In the genomic region with DNA sequence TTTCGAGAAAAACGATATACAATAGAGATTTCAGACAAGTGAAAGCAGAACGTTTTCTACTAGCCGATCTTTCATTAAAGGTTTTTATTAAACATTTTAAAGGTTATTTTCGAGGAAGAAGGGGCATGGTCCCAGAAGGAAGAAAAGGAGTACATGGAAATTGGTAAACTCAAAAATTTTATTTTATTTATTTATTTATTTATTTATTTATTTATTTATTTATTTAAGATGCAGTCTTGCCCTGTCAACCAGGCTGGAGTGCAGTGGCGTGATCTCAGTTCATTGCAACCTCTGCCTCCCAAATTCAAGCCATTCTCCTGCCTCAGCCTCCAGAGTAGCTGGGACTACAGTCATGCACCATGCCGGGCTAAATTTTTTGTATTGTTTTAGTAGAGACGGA, we compare ENCODE assay signal across 29 cellular contexts.
DNase-seq lines count a peak whose midpoint lies in the region; ATAC-seq, FAIRE-seq and TF ChIP-seq lines count a peak whose summit lies in the region.
"Had no signal": no experiment of that assay in that cellular context is flagged by ENCODE, and none has a peak within 500 bp of the region (broad histone marks: within the 10 kb centered on the region; RNA-seq: fewer than 3 reads in every experiment).

No MANE protein-coding gene starts in this region.

- H3K27ac ChIP-seq in A549: no peak overlapping the region
- H3K27ac ChIP-seq in HEK293 (ENCODE audit: extremely low read depth, low read depth, low read length): no peak overlapping the region
- H3K27ac ChIP-seq: 22Rv1; BLaER1; BLaER1 treated with 17β-estradiol and CSF1 and Interleukin-3, amounts not matched to agents 10 nM and 100 nM; C4-2B had no signal

- FAIRE-seq in A549 (lab: Jason Lieb, UNC): no peak
- FAIRE-seq: D721Med had no signal

- H3K36me3 ChIP-seq in HEK293 (ENCODE audit: control insufficient read depth in 2 of 2, insufficient read depth in 1 of 2, low read length in 2 of 2): peaks cover 0 to 6% of the 10 kb centered on the region in 2 experiments; a peak in 1 of 3 replicates
- H3K36me3 ChIP-seq: BLaER1; BLaER1 treated with 17β-estradiol and CSF1 and Interleukin-3, amounts not matched to agents 10 nM and 100 nM had no signal

- no peak for DNase-seq in A549 (ENCODE audit: low read depth in 1 of 2, low spot score in 1 of 2)
- no peak for DNase-seq in NCI-H226
- DNase-seq: 8988T; ACHN; AML-193; BE2C; C1 segment of cervical spinal cord; Caco-2; Calu3; CD4-positive, alpha-beta memory T cell; CD4-positive, alpha-beta T cell; CD4-positive, CD25-positive, alpha-beta regulatory T cell; CD8-positive, alpha-beta memory T cell; CD8-positive, alpha-beta T cell; COR-L47; DMS 273 treated with DMSO at 0.1 percent for 48 hours; DMS153; DMS53; DMS79; DMS79 treated with DMSO at 0.1 percent for 48 hours; DND-41; EL had no signal

- POLR2A ChIA-PET in A549 (lab: Yijun Ruan, JAX): no interaction called here
- POLR2A ChIA-PET in HEK293 (lab: Yijun Ruan, JAX): no interaction called here

- TF ChIP-seq EP300 in A549 (IDR thresholded peaks at IDR 0.05): no peak

- WGBS in A549 (ENCODE audit: missing lambda C conversion rate): 88% methylated on average over 8 of the region's 8 CpGs

- no peak overlapping the region for H3K4me2 ChIP-seq in A549
- H3K4me2 ChIP-seq: BLaER1; BLaER1 treated with 17β-estradiol and CSF1 and Interleukin-3, amounts not matched to agents 10 nM and 100 nM had no signal

- no peak for TF ChIP-seq RAD21 in A549 (conservative IDR thresholded peaks at IDR 0.05 in 1 of 2, IDR thresholded peaks at IDR 0.05 in 1 of 2)

- H3K9me3 ChIP-seq in A549: no peaks in the 10 kb centered on the region
- no peaks in the 10 kb centered on the region for H3K9me3 ChIP-seq in HEK293 (ENCODE audit: control insufficient read depth, insufficient read depth, low read depth, low read length)
- H3K9me3 ChIP-seq: BE2C, Caco-2 had no signal

- CTCF ChIA-PET in A549 (lab: Yijun Ruan, JAX) (no interaction called here), HEK293 (lab: Yijun Ruan, JAX) (interaction anchor here (0.6 kb wide), 1 partner anchor 42 kb away, joined by 4 read pairs; no protein-coding TSS in a partner anchor)

- TF ChIP-seq CTCF in A549 (IDR thresholded peaks at IDR 0.05) (no peak), HEK293 (tag by site-specific recombination; IDR thresholded peaks at IDR 0.05) (no peak)

- H3K4me1 ChIP-seq in A549 (no peaks in the 10 kb centered on the region), HEK293 (ENCODE audit: control insufficient read depth, insufficient read depth, low read length) (no peaks in the 10 kb centered on the region)
- H3K4me1 ChIP-seq: BE2C; BLaER1; BLaER1 treated with 17β-estradiol and CSF1 and Interleukin-3, amounts not matched to agents 10 nM and 100 nM had no signal

- no peak overlapping the region for H3K4me3 ChIP-seq in A549
- no peak overlapping the region for H3K4me3 ChIP-seq in HEK293 (ENCODE audit: low read depth, low read length)
- H3K4me3 ChIP-seq: BLaER1; BLaER1 treated with 17β-estradiol and CSF1 and Interleukin-3, amounts not matched to agents 10 nM and 100 nM had no signal

- no peak for TF ChIP-seq POLR2A in A549 (IDR thresholded peaks at IDR 0.05; ENCODE audit: low read length)

- no peak for ATAC-seq in A549
- no peak for ATAC-seq in HG03095 (IDR thresholded peaks at IDR 0.05; ENCODE audit: unreplicated experiment)
- ATAC-seq: CD8-positive, alpha-beta T cell had no signal

TF ChIP-seq in A549, 52 proteins besides CTCF, POLR2A, EP300 and RAD21:
- no peak for TF ChIP-seq KDM1A (IDR thresholded peaks at IDR 0.05; ENCODE audit: low read depth)
- TF ChIP-seq ZC3H11A (IDR thresholded peaks at IDR 0.05): peak; percentile 68

TF ChIP-seq in HEK293, 187 proteins besides CTCF, POLR2A, EP300 and RAD21 (continues in another document):
- TF ChIP-seq ZNF24 (tag by site-specific recombination; IDR thresholded peaks at IDR 0.05) (no peak), ZNF76 (tag by site-specific recombination; IDR thresholded peaks at IDR 0.05; ENCODE audit: borderline replicate concordance, low read depth) (no peak), ATF2 (tag by site-specific recombination; IDR thresholded peaks at IDR 0.05; ENCODE audit: low read depth) (no peak), KLF17 (tag by site-specific recombination; IDR thresholded peaks at IDR 0.05) (no peak), ZNF621 (tag by site-specific recombination; IDR thresholded peaks at IDR 0.05) (no peak), ZNF521 (tag by site-specific recombination; IDR thresholded peaks at IDR 0.05) (no peak), ZNF560 (tag by site-specific recombination; IDR thresholded peaks at IDR 0.05; ENCODE audit: borderline replicate concordance) (0 out of 2 replicates have a peak, but pooled peaks have one; percentile 23), ZNF426 (tag by site-specific recombination; IDR thresholded peaks at IDR 0.05) (peak; percentile 78), EGR2 (tag by site-specific recombination; IDR thresholded peaks at IDR 0.05; ENCODE audit: low read depth) (no peak), ZNF140 (tag by site-specific recombination; IDR thresholded peaks at IDR 0.05) (peak; percentile 37; the same call in 1 of the 2 replicates), ZNF292 (tag by site-specific recombination; IDR thresholded peaks at IDR 0.05; ENCODE audit: borderline replicate concordance, low read depth) (no peak), GLIS1 (tag by site-specific recombination; IDR thresholded peaks at IDR 0.05) (no peak), ZNF266 (tag by site-specific recombination; IDR thresholded peaks at IDR 0.05; ENCODE audit: low read depth) (0 out of 2 replicates have a peak, but pooled peaks have one; percentile 20), BCL6B (tag by site-specific recombination; IDR thresholded peaks at IDR 0.05) (no peak)
- TF ChIP-seq, protein P1, sequence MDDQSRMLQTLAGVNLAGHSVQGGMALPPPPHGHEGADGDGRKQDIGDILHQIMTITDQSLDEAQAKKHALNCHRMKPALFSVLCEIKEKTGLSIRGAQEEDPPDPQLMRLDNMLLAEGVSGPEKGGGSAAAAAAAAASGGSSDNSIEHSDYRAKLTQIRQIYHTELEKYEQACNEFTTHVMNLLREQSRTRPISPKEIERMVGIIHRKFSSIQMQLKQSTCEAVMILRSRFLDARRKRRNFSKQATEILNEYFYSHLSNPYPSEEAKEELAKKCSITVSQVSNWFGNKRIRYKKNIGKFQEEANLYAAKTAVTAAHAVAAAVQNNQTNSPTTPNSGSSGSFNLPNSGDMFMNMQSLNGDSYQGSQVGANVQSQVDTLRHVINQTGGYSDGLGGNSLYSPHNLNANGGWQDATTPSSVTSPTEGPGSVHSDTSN (CRISPR knock-in tag; IDR thresholded peaks at IDR 0.05): no peak
- TF ChIP-seq, protein P2, sequence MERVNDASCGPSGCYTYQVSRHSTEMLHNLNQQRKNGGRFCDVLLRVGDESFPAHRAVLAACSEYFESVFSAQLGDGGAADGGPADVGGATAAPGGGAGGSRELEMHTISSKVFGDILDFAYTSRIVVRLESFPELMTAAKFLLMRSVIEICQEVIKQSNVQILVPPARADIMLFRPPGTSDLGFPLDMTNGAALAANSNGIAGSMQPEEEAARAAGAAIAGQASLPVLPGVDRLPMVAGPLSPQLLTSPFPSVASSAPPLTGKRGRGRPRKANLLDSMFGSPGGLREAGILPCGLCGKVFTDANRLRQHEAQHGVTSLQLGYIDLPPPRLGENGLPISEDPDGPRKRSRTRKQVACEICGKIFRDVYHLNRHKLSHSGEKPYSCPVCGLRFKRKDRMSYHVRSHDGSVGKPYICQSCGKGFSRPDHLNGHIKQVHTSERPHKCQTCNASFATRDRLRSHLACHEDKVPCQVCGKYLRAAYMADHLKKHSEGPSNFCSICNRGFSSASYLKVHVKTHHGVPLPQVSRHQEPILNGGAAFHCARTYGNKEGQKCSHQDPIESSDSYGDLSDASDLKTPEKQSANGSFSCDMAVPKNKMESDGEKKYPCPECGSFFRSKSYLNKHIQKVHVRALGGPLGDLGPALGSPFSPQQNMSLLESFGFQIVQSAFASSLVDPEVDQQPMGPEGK (tag by site-specific recombination; IDR thresholded peaks at IDR 0.05): no peak

Comparison
In these comparisons a context has a peak if more than half of its experiments do, and no peak if none do; other contexts are left out.
1. Of the 5 proteins assayed by ChIP-seq in both HEK293 and A549: peak only in HEK293: REST; only in A549: none; in both: none; in neither: 4.